ENCODE assay signal across 16 cellular contexts in genomic region chr11:10354389-10354788, GRCh38. TPM values are rescaled to one million over a fixed set of nuclear protein-coding genes. Genes with fewer than 3 reads are reported as not detected.
DNase-seq lines count a peak whose midpoint lies in the region; ATAC-seq and TF ChIP-seq lines count a peak whose summit lies in the region.
"Had no signal": no experiment of that assay in that cellular context is flagged by ENCODE, and none has a peak within 500 bp of the region (broad histone marks: within the 10 kb centered on the region; RNA-seq: fewer than 3 reads in every experiment).

No MANE protein-coding gene starts in this region.

- H3K36me3 ChIP-seq in HUES64 (ENCODE audit: insufficient read depth, low read length) (no peaks in the 10 kb centered on the region), psoas muscle (ENCODE audit: insufficient read depth in 1 of 2, low read depth in 1 of 2) (no peaks in the 10 kb centered on the region), heart right ventricle (no peaks in the 10 kb centered on the region)

- TF ChIP-seq CTCF in psoas muscle (IDR thresholded peaks at IDR 0.05) (no peak), heart right ventricle (IDR thresholded peaks at IDR 0.05) (no peak)

- DNase-seq in fibroblast of peridontal ligament (ENCODE audit: extremely low read depth) (peak; percentile 41), psoas muscle (no peak), NCI-H1694 treated with DMSO at 0.1 percent for 48 hours (lab: John Stamatoyannopoulos, UW) (no peak), dedifferentiated amniotic fluid mesenchymal stem cell (ENCODE audit: extremely low spot score) (no peak), heart right ventricle (no peak)
- DNase-seq: CD4-positive, CD25-positive, alpha-beta regulatory T cell; DMS53; NCI-H1048; NCI-H146; NCI-H2081 treated with DMSO at 0.1 percent for 48 hours; NCI-H510A had no signal

- ATAC-seq in psoas muscle (peak in 3 of 4 donors; percentile 31 to 57 (median 47)), heart right ventricle (no peak), GM21619 (IDR thresholded peaks at IDR 0.05; ENCODE audit: unreplicated experiment) (no peak)
- ATAC-seq: HepG2 had no signal

- 100% methylated on average over 1 of the region's 1 CpG for WGBS in HUES64
- WGBS in psoas muscle, 3 donors, result 71 to 78% (median 77%) methylated on average over 1 of the region's 1 CpG
- whole genome bisulfite sequencing in heart right ventricle, 2 donors, result 79% methylated on average over 1 of the region's 1 CpG

- H3K9me3 ChIP-seq in HUES64 (ENCODE audit: insufficient read depth, low read depth, low read length) (no peaks in the 10 kb centered on the region), psoas muscle (no peaks in the 10 kb centered on the region), heart right ventricle (no peaks in the 10 kb centered on the region)

- H3K27me3 ChIP-seq in HUES64 (ENCODE audit: insufficient read depth, low read length) (peaks cover 12% of the 10 kb centered on the region; the same call in 1 of the 2 replicates), psoas muscle (ENCODE audit: insufficient read depth in 3 of 3, low read length in 2 of 3) (no peaks in the 10 kb centered on the region), heart right ventricle (no peaks in the 10 kb centered on the region)

- intact Hi-C loops in psoas muscle (cut with DNase I) (no loop called here), heart right ventricle (cut with DNase I) (no loop called here)

- H3K27ac ChIP-seq in HUES64 (ENCODE audit: low read depth, low read length), result peak overlapping the region; percentile 100; the same call in 1 of the 2 replicates
- H3K27ac ChIP-seq in psoas muscle, result peak overlapping the region; percentile 61
- H3K27ac ChIP-seq in heart right ventricle, result peak overlapping the region in 2 of 10 donors; percentile 30 to 88
- H3K27ac ChIP-seq: GM23248, KMS-11 had no signal

- H3K9ac ChIP-seq in HUES64 (ENCODE audit: low read depth, low read length), result no peak overlapping the region; the same call in 1 of the 2 replicates
- H3K9ac ChIP-seq: GM23248, KMS-11 had no signal

- H3K4me1 ChIP-seq in HUES64 (ENCODE audit: insufficient read depth, low read length) (peaks cover 44% of the 10 kb centered on the region), psoas muscle (peaks cover 34% of the 10 kb centered on the region), heart right ventricle (peaks cover 11 to 44% (median 28%) of the 10 kb centered on the region in 9 donors)

- no peak overlapping the region for H3K4me3 ChIP-seq in HUES64 (ENCODE audit: low read length)
- no peak overlapping the region for H3K4me3 ChIP-seq in psoas muscle
- H3K4me3 ChIP-seq in heart right ventricle, result no peak overlapping the region
- H3K4me3 ChIP-seq: GM23248 had no signal

RNA-seq across cellular contexts. Expression of gene ADM, which starts 49.5 kb away (rescaled TPM):
- polyA plus RNA-seq in HUES64 (2013, experiment 1 of 2), result 69.4 TPM
- polyA plus RNA-seq in HUES64 (2013, experiment 2 of 2), result 45.3 TPM
- 10 to 100 TPM; 11.8 to 73.3 (median 27.8) TPM for total RNA-seq in psoas muscle
- 10 to 100 TPM; 11.7 to 45.1 (median 23.1) TPM for polyA plus RNA-seq in psoas muscle
- total RNA-seq in heart right ventricle, result 10 to 100 TPM in 5 of 10 donors, 1 to 10 TPM in 5; 5.1 to 63.7 (median 9.6) TPM
- polyA plus RNA-seq in heart right ventricle, result 10 to 100 TPM; 23.6 to 57.1 TPM
- polyA plus RNA-seq: CD4-positive, CD25-positive, alpha-beta regulatory T cell had no signal

Comparison
In these comparisons a context has a peak if more than half of its experiments do, and no peak if none do; other contexts are left out.
1. ATAC-seq: peak in psoas muscle (3 of 4); none in heart right ventricle (0 of 8) and GM21619 (single experiment).